Comparison of ENCODE assay signal across 17 cellular contexts in genomic region chr3:196772102-196772501, GRCh38. TPM values are rescaled to one million over a fixed set of nuclear protein-coding genes. Genes with fewer than 3 reads are reported as not detected.
A peak's percentile ranks its signal among the peaks of the same experiment; 100 is the strongest.
DNase-seq lines count a peak whose midpoint lies in the region; ATAC-seq and TF ChIP-seq lines count a peak whose summit lies in the region.
"Had no signal": no experiment of that assay in that cellular context is flagged by ENCODE, and none has a peak within 500 bp of the region (broad histone marks: within the 10 kb centered on the region; RNA-seq: fewer than 3 reads in every experiment).

No MANE protein-coding gene starts in this region.

- WGBS in mammary epithelial cell (ENCODE audit: low coverage, missing lambda C conversion rate), result 91% methylated on average over 4 of the region's 4 CpGs
- WGBS in adrenal gland, 4 donors, result 91 to 97% (median 92%) methylated on average over 4 of the region's 4 CpGs

- H3K27me3 ChIP-seq in mammary epithelial cell (ENCODE audit: insufficient read depth, low read length), result no peaks in the 10 kb centered on the region
- no peaks in the 10 kb centered on the region for H3K27me3 ChIP-seq in adrenal gland
- H3K27me3 ChIP-seq: heart left ventricle, SJSA1, stomach had no signal

- dilution Hi-C loops in mammary epithelial cell (cut with HindIII; ENCODE audit: low sequenced_read_pairs), result no loop called here

- no peak overlapping the region for H3K9ac ChIP-seq in mammary epithelial cell (ENCODE audit: insufficient read depth, low read length)

- H3K36me3 ChIP-seq in mammary epithelial cell (ENCODE audit: insufficient read depth, low read length) (no peaks in the 10 kb centered on the region), adrenal gland (replicated peaks in 1 of 2) (no peaks in the 10 kb centered on the region)
- H3K36me3 ChIP-seq: SJSA1 had no signal

- H3K4me1 ChIP-seq in mammary epithelial cell (ENCODE audit: insufficient read depth, low read length), result peaks cover 16% of the 10 kb centered on the region
- peaks cover 10 to 14% of the 10 kb centered on the region in 2 donors for H3K4me1 ChIP-seq in adrenal gland (replicated peaks in 1 of 2)
- H3K4me1 ChIP-seq: SJSA1 had no signal

- CTCF ChIA-PET in MCF 10A (lab: Yijun Ruan, JAX) (no interaction called here), mammary epithelial cell (lab: Charles Lee; ENCODE audit: low non-redundant PET) (no interaction called here)

- DNase-seq in MCF 10A (ENCODE audit: unreplicated experiment) (no peak), mammary epithelial cell (no peak), NCI-H69 (lab: John Stamatoyannopoulos, UW) (peak; percentile 60), fibroblast of mammary gland (ENCODE audit: low read depth) (peak; percentile 14), adrenal gland (no peak), NCI-H187 treated with DMSO at 0.1 percent for 48 hours (lab: John Stamatoyannopoulos, UW) (no peak)
- DNase-seq: activated naive CD8-positive, alpha-beta T cell treated with anti-CD3 and anti-CD28 coated beads for 36 hours; DMS153; heart left ventricle; left cardiac atrium; right cardiac atrium; stomach had no signal

- no peak for ATAC-seq in GM18870 (IDR thresholded peaks at IDR 0.05; ENCODE audit: unreplicated experiment)
- ATAC-seq: HCT116, heart left ventricle, left cardiac atrium, right cardiac atrium had no signal

- POLR2A ChIA-PET in MCF 10A (lab: Yijun Ruan, JAX), result interaction anchor here (0.8 to 1.3 kb wide), 3 partner anchors 32 to 100 kb away, joined by 3 to 5 read pairs (median 4); partner anchors contain the start of gene PAK2

- peak overlapping the region; percentile 58 for H3K27ac Mint-ChIP-seq in MCF 10A (ENCODE audit: low read depth, unreplicated experiment)

- H3K4me2 ChIP-seq in mammary epithelial cell (ENCODE audit: insufficient read depth, low read depth, low read length), result no peak overlapping the region

- intact Hi-C loops in MCF 10A (cut with micrococcal nuclease), result no loop called here
- intact Hi-C loops in mammary epithelial cell (cut with micrococcal nuclease), result no loop called here
- intact Hi-C loops in adrenal gland (cut with DNase I), result no loop called here

- no peak overlapping the region for H3K4me3 Mint-ChIP-seq in MCF 10A (ENCODE audit: unreplicated experiment)
- H3K4me3 Mint-ChIP-seq: activated naive CD8-positive, alpha-beta T cell treated with anti-CD3 and anti-CD28 coated beads for 36 hours had no signal

- no peak for TF ChIP-seq POLR2A in adrenal gland (IDR thresholded peaks at IDR 0.05)

- no TSS peak for BruUV-seq in MCF 10A (replicated peaks; lab: Mats Ljungman, UMichigan)
- BruUV-seq in mammary epithelial cell (replicated peaks; lab: Mats Ljungman, UMichigan), result no TSS peak

- TF ChIP-seq CTCF in MCF 10A (IDR thresholded peaks at IDR 0.05; ENCODE audit: unreplicated experiment) (no peak), mammary epithelial cell (conservative IDR thresholded peaks at IDR 0.05 in 1 of 2, IDR thresholded peaks at IDR 0.05 in 1 of 2; ENCODE audit: extremely low read depth in 1 of 2, insufficient read depth in 1 of 2, low read depth in 1 of 2, low read length in 2 of 2) (no peak), fibroblast of mammary gland (conservative IDR thresholded peaks at IDR 0.05; ENCODE audit: control insufficient read depth, insufficient read depth, low read depth, low read length) (no peak), adrenal gland (IDR thresholded peaks at IDR 0.05) (no peak)

- H2AFZ ChIP-seq in mammary epithelial cell (ENCODE audit: low read depth, low read length), result no peak overlapping the region

- in situ Hi-C loops in mammary epithelial cell (cut with MboI; ENCODE audit: low sequenced_read_pairs in 2 of 2), result no loop called here

- peaks cover 8% of the 10 kb centered on the region for H3K4me1 Mint-ChIP-seq in MCF 10A (ENCODE audit: insufficient read depth, unreplicated experiment)

- H4K20me1 ChIP-seq in mammary epithelial cell (ENCODE audit: insufficient read depth, low read length), result peaks cover 2% of the 10 kb centered on the region

- no peak overlapping the region for H3K27ac ChIP-seq in mammary epithelial cell (ENCODE audit: insufficient read depth, low read depth, low read length)
- H3K27ac ChIP-seq in temporal lobe (ENCODE audit: low read depth, low read length), result peak overlapping the region; percentile 96
- H3K27ac ChIP-seq in adrenal gland, result no peak overlapping the region
- H3K27ac ChIP-seq: epithelial cell of prostate, heart left ventricle, SJSA1, stomach had no signal

- H3K79me2 ChIP-seq in mammary epithelial cell (ENCODE audit: insufficient read depth, low read length), result peaks cover 88% of the 10 kb centered on the region

- H3K9me3 ChIP-seq in mammary epithelial cell (replicated peaks; ENCODE audit: insufficient read depth, low read length) (no peaks in the 10 kb centered on the region), adrenal gland (replicated peaks in 1 of 3) (no peaks in the 10 kb centered on the region)
- H3K9me3 ChIP-seq: heart left ventricle, SJSA1, stomach had no signal

- H3K36me3 Mint-ChIP-seq in MCF 10A (ENCODE audit: insufficient read depth, unreplicated experiment), result peaks cover 16% of the 10 kb centered on the region

- no peaks in the 10 kb centered on the region for H3K27me3 Mint-ChIP-seq in MCF 10A (ENCODE audit: insufficient read depth, unreplicated experiment)
- H3K27me3 Mint-ChIP-seq: activated naive CD8-positive, alpha-beta T cell treated with anti-CD3 and anti-CD28 coated beads for 36 hours had no signal

- H3K9me3 Mint-ChIP-seq in MCF 10A (ENCODE audit: unreplicated experiment), result no peaks in the 10 kb centered on the region
- H3K9me3 Mint-ChIP-seq: activated naive CD8-positive, alpha-beta T cell treated with anti-CD3 and anti-CD28 coated beads for 36 hours had no signal

- no peak overlapping the region for H3K4me3 ChIP-seq in mammary epithelial cell (replicated peaks in 1 of 3; ENCODE audit: insufficient read depth in 1 of 3, low read depth in 2 of 3, low read length in 3 of 3)
- H3K4me3 ChIP-seq in fibroblast of mammary gland (ENCODE audit: control insufficient read depth, low read depth, low read length), result no peak overlapping the region
- no peak overlapping the region for H3K4me3 ChIP-seq in adrenal gland
- H3K4me3 ChIP-seq: heart left ventricle, SJSA1, stomach had no signal

RNA-seq across cellular contexts. Expression of gene PAK2, which starts 32.4 kb away (rescaled TPM):
- total RNA-seq in MCF 10A (2022) (119 and 126 TPM in 2 replicates), mammary epithelial cell (10 to 100 TPM; 29.5 to 83.7 TPM), temporal lobe (61.0 TPM), adrenal gland (10 to 100 TPM; 22.1 to 62.0 (median 53.5) TPM)
- polyA plus RNA-seq in mammary epithelial cell (35.7 TPM), adrenal gland (10 to 100 TPM; 15.3 to 43.5 (median 16.3) TPM)
- 122 TPM for polyA minus RNA-seq in mammary epithelial cell

RNA-seq across cellular contexts. Expression of gene PIGX, which starts 59.9 kb away (rescaled TPM):
- total RNA-seq in MCF 10A (2022), result 20.8 and 23.2 TPM in 2 replicates
- total RNA-seq in mammary epithelial cell, result 10 to 100 TPM; 25.7 to 28.3 TPM
- polyA plus RNA-seq in mammary epithelial cell, result 11.8 TPM
- 17.4 TPM for polyA minus RNA-seq in mammary epithelial cell
- 43.8 TPM for total RNA-seq in temporal lobe
- total RNA-seq in adrenal gland, result 10 to 100 TPM; 17.7 to 33.9 (median 26.1) TPM
- polyA plus RNA-seq in adrenal gland, result 10 to 100 TPM; 10.2 to 30.7 (median 10.8) TPM

Comparison
In these comparisons a context has a peak if more than half of its experiments do, and no peak if none do; other contexts are left out.
1. DNase-seq: peak in NCI-H69 (single experiment) and fibroblast of mammary gland (single experiment); none in MCF 10A (single experiment), mammary epithelial cell (single experiment), adrenal gland (0 of 7) and NCI-H187 treated with DMSO at 0.1 percent for 48 hours (single experiment).